In genomic region chr3:10180738-10181295, GRCh38 we compare ENCODE assay signal across 26 cellular contexts. TPM values are rescaled to one million over a fixed set of nuclear protein-coding genes. Genes with fewer than 3 reads are reported as not detected.
A peak's percentile ranks its signal among the peaks of the same experiment; 100 is the strongest.
DNase-seq lines count a peak whose midpoint lies in the region; ATAC-seq, FAIRE-seq and TF ChIP-seq lines count a peak whose summit lies in the region.
"Had no signal": no experiment of that assay in that cellular context is flagged by ENCODE, and none has a peak within 500 bp of the region (broad histone marks: within the 10 kb centered on the region; RNA-seq: fewer than 3 reads in every experiment).

No MANE protein-coding gene starts in this region.

- ATAC-seq in stimulated activated naive CD8-positive, alpha-beta T cell treated with anti-CD3 and anti-CD28 coated beads, Interleukin-15, amount 100 ng/mL, for 72 hours, result no peak
- no peak for ATAC-seq in stimulated activated naive CD8-positive, alpha-beta T cell treated with anti-CD3 and anti-CD28 coated beads, Interleukin-15, Interleukin-2, amounts not matched to agents 100 U/mL and 50 U/mL, for 24 hours
- peak; percentile 26 for ATAC-seq in GM12878
- no peak for ATAC-seq in GM18873 (IDR thresholded peaks at IDR 0.05; ENCODE audit: low FRiP score, unreplicated experiment)
- ATAC-seq: activated CD8-positive, alpha-beta T cell treated with anti-CD3 and anti-CD28 coated beads, Interleukin-2, amount 10 ng/mL, durations not matched to agents 7 days and 5 days; naive thymus-derived CD4-positive, alpha-beta T cell; T-cell; upper lobe of right lung had no signal

- no peaks in the 10 kb centered on the region for H3K27me3 ChIP-seq in GM12878 (replicated peaks in 1 of 2; ENCODE audit: control insufficient read depth in 2 of 2, insufficient read depth in 2 of 2, low read length in 1 of 2)
- H3K27me3 ChIP-seq in neural progenitor cell, result no peaks in the 10 kb centered on the region
- no peaks in the 10 kb centered on the region for H3K27me3 ChIP-seq in suprapubic skin
- H3K27me3 ChIP-seq: esophagus muscularis mucosa, right lobe of liver, upper lobe of right lung had no signal

- no peak for FAIRE-seq in GM12878 (lab: Jason Lieb, UNC)
- FAIRE-seq: bronchial epithelial cell, colon, D721Med had no signal

- POLR2A ChIA-PET in GM12878 (lab: Charles Lee), result interaction anchor here (0.8 to 2.2 kb wide), 4 partner anchors 10 to 43 kb away, joined by 3 to 18 read pairs (median 4); no protein-coding TSS in a partner anchor

- intact Hi-C loops in GM12878 (cut with micrococcal nuclease; ENCODE audit: unreplicated experiment), result loop anchor here (5.0 kb wide), 1 partner anchor 41 kb away; no protein-coding TSS in a partner anchor

- no peaks in the 10 kb centered on the region for H3K27me3 Mint-ChIP-seq in stimulated activated naive CD8-positive, alpha-beta T cell treated with anti-CD3 and anti-CD28 coated beads, Interleukin-15, amount 100 ng/mL, for 72 hours
- H3K27me3 Mint-ChIP-seq in neural progenitor cell (ENCODE audit: insufficient read depth, low read depth), result peaks cover 7% of the 10 kb centered on the region
- H3K27me3 Mint-ChIP-seq: naive thymus-derived CD4-positive, alpha-beta T cell; T-cell had no signal

- H3K36me3 Mint-ChIP-seq in neural progenitor cell, result no peaks in the 10 kb centered on the region

- TF ChIP-seq EP300 in GM12878 (IDR thresholded peaks at IDR 0.05; ENCODE audit: borderline replicate concordance in 1 of 2, control insufficient read depth in 1 of 2, low read depth in 2 of 2, low read length in 2 of 2), result no peak
- TF ChIP-seq EP300 in suprapubic skin (IDR thresholded peaks at IDR 0.05), result no peak

- no peaks in the 10 kb centered on the region for H3K79me2 ChIP-seq in GM12878 (ENCODE audit: control insufficient read depth, insufficient read depth, low read length)
- no peaks in the 10 kb centered on the region for H3K79me2 ChIP-seq in neural progenitor cell (ENCODE audit: low read depth)
- H3K79me2 ChIP-seq: parathyroid adenoma had no signal

- H3K9ac ChIP-seq in GM12878 (ENCODE audit: control insufficient read depth, insufficient read depth, low read length), result no peak overlapping the region
- H3K9ac ChIP-seq in neural progenitor cell, result no peak overlapping the region
- H3K9ac ChIP-seq: parathyroid adenoma had no signal

- peak overlapping the region; percentile 15 to 63 for H3K27ac Mint-ChIP-seq in stimulated activated naive CD8-positive, alpha-beta T cell treated with anti-CD3 and anti-CD28 coated beads, Interleukin-15, amount 100 ng/mL, for 72 hours
- peak overlapping the region; percentile 86 for H3K27ac Mint-ChIP-seq in neural progenitor cell
- H3K27ac Mint-ChIP-seq: activated CD8-positive, alpha-beta T cell treated with anti-CD3 and anti-CD28 coated beads, Interleukin-2, amount 10 ng/mL, durations not matched to agents 7 days and 5 days had no signal

- TF ChIP-seq CTCF in GM12878 (IDR thresholded peaks at IDR 0.05 in 2 of 3, conservative IDR thresholded peaks at IDR 0.05 in 1 of 3; ENCODE audit: control insufficient read depth in 2 of 3, extremely low read depth in 1 of 3, insufficient read depth in 1 of 3, low read depth in 3 of 3, low read length in 3 of 3) (no peak), neural progenitor cell (IDR thresholded peaks at IDR 0.05) (no peak), suprapubic skin (IDR thresholded peaks at IDR 0.05) (no peak)

- TF ChIP-seq POLR2A in GM12878 (IDR thresholded peaks at IDR 0.05; ENCODE audit: low read depth, low read length) (no peak), suprapubic skin (IDR thresholded peaks at IDR 0.05) (no peak)

- H3K4me1 ChIP-seq in GM12878 (ENCODE audit: control insufficient read depth, insufficient read depth, low read length), result peaks cover 17% of the 10 kb centered on the region
- no peaks in the 10 kb centered on the region for H3K4me1 ChIP-seq in neural progenitor cell
- H3K4me1 ChIP-seq in suprapubic skin, result peaks cover 2% of the 10 kb centered on the region
- H3K4me1 ChIP-seq: parathyroid adenoma, right lobe of liver had no signal

- H3K4me3 ChIP-seq in GM12878, result no peak overlapping the region
- H3K4me3 ChIP-seq in neural progenitor cell, result no peak overlapping the region
- no peak overlapping the region for H3K4me3 ChIP-seq in suprapubic skin
- H3K4me3 ChIP-seq: esophagus muscularis mucosa, right lobe of liver, upper lobe of right lung had no signal

- no peaks in the 10 kb centered on the region for H3F3A ChIP-seq in neural progenitor cell (ENCODE audit: low read depth)

- H3K4me1 Mint-ChIP-seq in stimulated activated naive CD8-positive, alpha-beta T cell treated with anti-CD3 and anti-CD28 coated beads, Interleukin-15, amount 100 ng/mL, for 72 hours, result peaks cover 39% of the 10 kb centered on the region
- H3K4me1 Mint-ChIP-seq in neural progenitor cell, result peaks cover 12% of the 10 kb centered on the region

- H3K27ac ChIP-seq in GM12878 (ENCODE audit: control insufficient read depth, insufficient read depth) (peak overlapping the region; percentile 66), neural progenitor cell (no peak overlapping the region), suprapubic skin (no peak overlapping the region)
- H3K27ac ChIP-seq: esophagus muscularis mucosa, parathyroid adenoma, right lobe of liver, upper lobe of right lung had no signal

- H3K9me3 ChIP-seq in GM12878 (replicated peaks; ENCODE audit: control insufficient read depth, insufficient read depth, low read length) (no peaks in the 10 kb centered on the region), neural progenitor cell (ENCODE audit: low read depth) (no peaks in the 10 kb centered on the region), suprapubic skin (no peaks in the 10 kb centered on the region)
- H3K9me3 ChIP-seq: esophagus muscularis mucosa, right lobe of liver, upper lobe of right lung had no signal

- 81% methylated on average over 10 of the region's 10 CpGs for whole genome bisulfite sequencing in GM12878 (ENCODE audit: insufficient coverage, insufficient replicate concordance, low lambda C conversion rate, missing lambda C conversion rate)
- WGBS in suprapubic skin, result 83% methylated on average over 4 of the region's 10 CpGs

- SMC1A ChIA-PET in GM12878 (lab: Charles Lee; ENCODE audit: uncharacterized antibody, unreplicated experiment), result interaction anchor here (1.0 to 4.9 kb wide), 4 partner anchors 12 to 18 kb away, joined by 3 to 30 read pairs (median 4); no protein-coding TSS in a partner anchor

- H3K4me2 ChIP-seq in GM12878 (ENCODE audit: control insufficient read depth, insufficient read depth), result 0 out of 2 replicates have a peak overlapping the region, but pooled peaks have one; percentile 22
- H3K4me2 ChIP-seq in neural progenitor cell, result no peak overlapping the region

- TF ChIP-seq RAD21 in GM12878 (IDR thresholded peaks at IDR 0.05; ENCODE audit: insufficient read depth, low read depth, low read length), result no peak

- RAD21 ChIA-PET in GM12878 (lab: Charles Lee; ENCODE audit: unreplicated experiment), result interaction anchor here (2.3 to 3.4 kb wide), 2 partner anchors 11 to 13 kb away, joined by 11 to 12 read pairs; no protein-coding TSS in a partner anchor

- CTCF ChIA-PET in GM12878 (lab: Yijun Ruan, JAX), result interaction anchor here (1.0 to 2.6 kb wide), 4 partner anchors 9 to 18 kb away, joined by 3 to 11 read pairs (median 5); no protein-coding TSS in a partner anchor

- no TSS peak for BruUV-seq in GM12878 (replicated peaks; lab: Mats Ljungman, UMichigan)

- H2AFZ ChIP-seq in GM12878 (ENCODE audit: control insufficient read depth, low read depth, low read length) (0 out of 2 replicates have a peak overlapping the region, but pooled peaks have one; percentile 16), neural progenitor cell (replicated peaks) (no peak overlapping the region)
- H2AFZ ChIP-seq: parathyroid adenoma had no signal

- H3K36me3 ChIP-seq in GM12878 (ENCODE audit: control insufficient read depth in 2 of 2, insufficient read depth in 2 of 2, low read length in 1 of 2), result 0 out of 4 replicates have a peak, but pooled peaks cover 0 to 4% of the 10 kb centered on the region in 2 experiments
- H3K36me3 ChIP-seq in neural progenitor cell, result no peaks in the 10 kb centered on the region
- peaks cover 16% of the 10 kb centered on the region for H3K36me3 ChIP-seq in suprapubic skin
- H3K36me3 ChIP-seq: upper lobe of right lung had no signal

- H4K20me1 ChIP-seq in GM12878 (ENCODE audit: control insufficient read depth, insufficient read depth) (no peaks in the 10 kb centered on the region), neural progenitor cell (ENCODE audit: low read depth) (no peaks in the 10 kb centered on the region)

- in situ Hi-C loops in GM12878 (cut with MboI), result no loop called here

- H3K9me3 Mint-ChIP-seq in stimulated activated naive CD8-positive, alpha-beta T cell treated with anti-CD3 and anti-CD28 coated beads, Interleukin-15, amount 100 ng/mL, for 72 hours, result no peaks in the 10 kb centered on the region
- H3K9me3 Mint-ChIP-seq in neural progenitor cell, result no peaks in the 10 kb centered on the region
- H3K9me3 Mint-ChIP-seq: naive thymus-derived CD4-positive, alpha-beta T cell; T-cell had no signal

- no peak for DNase-seq in stimulated activated naive CD8-positive, alpha-beta T cell treated with anti-CD3 and anti-CD28 coated beads, Interleukin-15, amount 100 ng/mL, for 72 hours
- no peak for DNase-seq in stimulated activated naive CD8-positive, alpha-beta T cell treated with anti-CD3 and anti-CD28 coated beads, Interleukin-15, Interleukin-2, amounts not matched to agents 100 U/mL and 50 U/mL, for 24 hours
- DNase-seq in GM12878 (ENCODE audit: low read depth, low spot score) (no peak), neural progenitor cell (ENCODE audit: low spot score) (no peak), DMS53 treated with DMSO at 0.1 percent for 48 hours (lab: John Stamatoyannopoulos, UW; ENCODE audit: unreplicated experiment) (no peak), suprapubic skin (ENCODE audit: low spot score in 2 of 2) (no peak)
- DNase-seq in activated CD8-positive, alpha-beta memory T cell treated with anti-CD3 and anti-CD28 coated beads, Interleukin-2, amount 50 U/mL, for 4 hours, result no peak
- DNase-seq: activated CD4-positive, CD25-positive, alpha-beta regulatory T cell treated with anti-CD3 and anti-CD28 coated beads, Interleukin-2, amount 50 U/mL, for 72 hours; activated CD8-positive, alpha-beta T cell treated with anti-CD3 and anti-CD28 coated beads, Interleukin-2, amount 10 ng/mL, durations not matched to agents 7 days and 5 days; activated gamma-delta T cell treated with Interleukin-2 at 50 U/mL for 16 hours; C1 segment of cervical spinal cord; foreskin melanocyte; HCEC 1CT; mesendoderm; naive thymus-derived CD4-positive, alpha-beta T cell; NCI-H1436; right lobe of liver; SIG-M5; T-cell; upper lobe of right lung had no signal

- no peak overlapping the region for H3K4me3 Mint-ChIP-seq in stimulated activated naive CD8-positive, alpha-beta T cell treated with anti-CD3 and anti-CD28 coated beads, Interleukin-15, amount 100 ng/mL, for 72 hours
- no peak overlapping the region for H3K4me3 Mint-ChIP-seq in neural progenitor cell
- H3K4me3 Mint-ChIP-seq: activated CD8-positive, alpha-beta T cell treated with anti-CD3 and anti-CD28 coated beads, Interleukin-2, amount 10 ng/mL, durations not matched to agents 7 days and 5 days; naive thymus-derived CD4-positive, alpha-beta T cell; T-cell had no signal

RNA-seq across cellular contexts. Expression of gene IRAK2, which starts 16.1 kb away (rescaled TPM):
- total RNA-seq in GM12878 (2013; cell fraction: nucleolus; rRNA removed), result 15.3 and 17.6 TPM in 2 replicates
- 5.6 and 6.9 TPM in 2 replicates for total RNA-seq in GM12878 (2014; rRNA removed)
- 4.0 and 4.2 TPM in 2 replicates for total RNA-seq in GM12878 (2014; rRNA removed; fragmentation: Illumina TruSeq; extraction: Trizol)
- 4.7 and 4.9 TPM in 2 replicates for total RNA-seq in GM12878 (2021)
- polyA plus RNA-seq in GM12878 (2011; ENCODE audit: low read depth), result 1.9 TPM
- polyA plus RNA-seq in GM12878 (2011; rRNA removed), result 2.6 and 3.4 TPM in 2 replicates
- 3.4 and 4.3 TPM in 2 replicates for polyA plus RNA-seq in GM12878 (2011; cell fraction: cytosol; rRNA removed)
- 1.6 and 1.9 TPM in 2 replicates for polyA plus RNA-seq in GM12878 (2011; cell fraction: nucleus; rRNA removed)
- polyA plus RNA-seq in GM12878 (2012), result 2.5 and 4.5 TPM in 2 replicates
- polyA plus RNA-seq in GM12878 (2014; fragmentation: Illumina TruSeq; extraction: Trizol), result 3.9 and 4.8 TPM in 2 replicates
- polyA plus RNA-seq in GM12878 (2014; fragmentation: Nextera tagmentation; extraction: Ambion mirVana), result under 1 TPM; 0.48 to 0.88 TPM
- 5.0 and 5.7 TPM in 2 replicates for polyA plus RNA-seq in GM12878 (2014; rRNA removed)
- 1 to 10 TPM; 3.9 to 4.8 TPM for polyA plus RNA-seq in GM12878 (2016; fragmentation: Nextera tagmentation; extraction: Ambion mirVana)
- 2.4 and 4.4 TPM in 2 replicates for polyA minus RNA-seq in GM12878 (2011; rRNA and poly(A)+ RNA removed)
- polyA minus RNA-seq in GM12878 (2011; cell fraction: cytosol; rRNA and poly(A)+ RNA removed), result 1.1 and 1.6 TPM in 2 replicates
- polyA minus RNA-seq in GM12878 (2011; cell fraction: nucleus; rRNA and poly(A)+ RNA removed), result 0.85 and 1.3 TPM in 2 replicates
- total RNA-seq in neural progenitor cell (ENCODE audit: low replicate concordance), result 0.26 and 0.50 TPM in 2 replicates
- total RNA-seq in suprapubic skin, result 10 to 100 TPM in 1 of 4 donors, 1 to 10 TPM in 3; 3.6 to 13.6 (median 7.4) TPM

RNA-seq across cellular contexts. Expression of gene VHL, which starts 39.2 kb away (rescaled TPM):
- 114 and 118 TPM in 2 replicates for total RNA-seq in GM12878 (2013; cell fraction: nucleolus; rRNA removed)
- 45.9 and 55.7 TPM in 2 replicates for total RNA-seq in GM12878 (2014; rRNA removed)
- 53.3 and 54.6 TPM in 2 replicates for total RNA-seq in GM12878 (2014; rRNA removed; fragmentation: Illumina TruSeq; extraction: Trizol)
- 48.1 and 49.6 TPM in 2 replicates for total RNA-seq in GM12878 (2021)
- polyA plus RNA-seq in GM12878 (2011; ENCODE audit: low read depth), result 26.8 TPM
- 39.9 and 49.2 TPM in 2 replicates for polyA plus RNA-seq in GM12878 (2011; rRNA removed)
- 21.6 and 26.0 TPM in 2 replicates for polyA plus RNA-seq in GM12878 (2011; cell fraction: cytosol; rRNA removed)
- polyA plus RNA-seq in GM12878 (2011; cell fraction: nucleus; rRNA removed), result 16.5 and 25.6 TPM in 2 replicates
- polyA plus RNA-seq in GM12878 (2012), result 37.1 and 43.4 TPM in 2 replicates
- 46.9 and 53.9 TPM in 2 replicates for polyA plus RNA-seq in GM12878 (2014; fragmentation: Illumina TruSeq; extraction: Trizol)
- polyA plus RNA-seq in GM12878 (2014; fragmentation: Nextera tagmentation; extraction: Ambion mirVana), result 10 to 100 TPM; 12.0 to 12.2 TPM
- 34.4 and 38.1 TPM in 2 replicates for polyA plus RNA-seq in GM12878 (2014; rRNA removed)
- 10 to 100 TPM; 19.9 to 23.9 TPM for polyA plus RNA-seq in GM12878 (2016; fragmentation: Nextera tagmentation; extraction: Ambion mirVana)
- polyA minus RNA-seq in GM12878 (2011; rRNA and poly(A)+ RNA removed), result 38.2 and 41.1 TPM in 2 replicates
- polyA minus RNA-seq in GM12878 (2011; cell fraction: cytosol; rRNA and poly(A)+ RNA removed), result 13.6 and 17.6 TPM in 2 replicates
- 6.4 and 13.1 TPM in 2 replicates for polyA minus RNA-seq in GM12878 (2011; cell fraction: nucleus; rRNA and poly(A)+ RNA removed)
- 86.0 and 86.3 TPM in 2 replicates for total RNA-seq in neural progenitor cell (ENCODE audit: low replicate concordance)
- total RNA-seq in suprapubic skin, result 10 to 100 TPM; 36.4 to 49.1 (median 42.8) TPM
